ENCODE assay signal across 8 cellular contexts in genomic region chr1:46446646-46447498, GRCh38. TPM values are rescaled to one million over a fixed set of nuclear protein-coding genes. Genes with fewer than 3 reads are reported as not detected.
DNase-seq lines count a peak whose midpoint lies in the region; ATAC-seq and TF ChIP-seq lines count a peak whose summit lies in the region.

No MANE protein-coding gene starts in this region.

- H3K27ac Mint-ChIP-seq in nephron progenitor cell: no peak overlapping the region

- TF ChIP-seq EP300 in Ishikawa (IDR thresholded peaks at IDR 0.05; ENCODE audit: borderline replicate concordance): no peak

- no peaks in the 10 kb centered on the region for H3K9me3 Mint-ChIP-seq in nephron progenitor cell

- no peak overlapping the region for H3K27ac ChIP-seq in Panc1 (ENCODE audit: low read length)

- H3K36me3 ChIP-seq in Panc1 (ENCODE audit: control insufficient read depth, insufficient read depth, low read length): no peaks in the 10 kb centered on the region

- in situ Hi-C loops in Panc1 (cut with HindIII; ENCODE audit: low pct_unique_long_range_greater_than_20kb, low sequenced_read_pairs): no loop called here

- no peak overlapping the region for H3K4me3 ChIP-seq in Panc1 (ENCODE audit: low read depth in 2 of 2, low read length in 2 of 2)
- H3K4me3 ChIP-seq in fibroblast of mammary gland (ENCODE audit: control insufficient read depth, low read depth, low read length): no peak overlapping the region

- H3K36me3 Mint-ChIP-seq in nephron progenitor cell (ENCODE audit: low read depth): no peaks in the 10 kb centered on the region

- CTCF ChIA-PET in Panc1 (lab: Charles Lee): interaction anchor here (0.6 to 1.4 kb wide), 8 partner anchors 12 to 157 kb away, joined by 3 to 34 read pairs (median 3); partner anchors contain the start of gene MKNK1

- H3K27me3 ChIP-seq in Panc1 (ENCODE audit: control insufficient read depth, insufficient read depth, low read length): no peaks in the 10 kb centered on the region

- intact Hi-C loops in Panc1 (cut with micrococcal nuclease; ENCODE audit: unreplicated experiment): loop anchor here (1.0 kb wide), 1 partner anchor 81 kb away; no protein-coding TSS in a partner anchor

- peaks cover 24% of the 10 kb centered on the region for H3K4me1 Mint-ChIP-seq in nephron progenitor cell

- H3K4me3 Mint-ChIP-seq in nephron progenitor cell: peak overlapping the region; percentile 47

- POLR2A ChIA-PET in Panc1 (lab: Charles Lee): no interaction called here

- TF ChIP-seq CTCF in Panc1 (IDR thresholded peaks at IDR 0.05) (peak; percentile 95), fibroblast of mammary gland (conservative IDR thresholded peaks at IDR 0.05; ENCODE audit: control insufficient read depth, insufficient read depth, low read depth, low read length) (peak; percentile 96), nephron progenitor cell (IDR thresholded peaks at IDR 0.05) (peak; percentile 84)

- ATAC-seq in Panc1: peak; percentile 80

- no TSS peak for BruUV-seq in Panc1 (replicated peaks; lab: Mats Ljungman, UMichigan)

- TF ChIP-seq RAD21 in Ishikawa (IDR thresholded peaks at IDR 0.05; ENCODE audit: low read depth): peak; percentile 98

- H3K9me3 ChIP-seq in Panc1 (ENCODE audit: control insufficient read depth, insufficient read depth, low read depth, low read length): no peaks in the 10 kb centered on the region

- peaks cover 7% of the 10 kb centered on the region; the same call in 1 of the 2 replicates for H3K4me1 ChIP-seq in Panc1 (ENCODE audit: control insufficient read depth, insufficient read depth, low read length)

- DNase-seq in DMS114 treated with DMSO at 0.1 percent for 48 hours (lab: John Stamatoyannopoulos, UW; ENCODE audit: unreplicated experiment) (peak; percentile 45), Panc1 (ENCODE audit: low read depth, low spot score) (peak; percentile 58), activated T-helper 1 cell treated with Interleukin-2 at 50 U/mL for 16 hours (ENCODE audit: low read depth) (peak; percentile 56), fibroblast of mammary gland (ENCODE audit: low read depth) (peak; percentile 62), nephron progenitor cell (peak; percentile 92), cortex of kidney (lab: John Stamatoyannopoulos, UW) (no peak)
- DNase-seq in stimulated activated naive CD4-positive, alpha-beta T cell treated with Interleukin-2 at 50 U/mL for 16 hours (lab: John Stamatoyannopoulos, UW): peak; percentile 70

- H3K27me3 Mint-ChIP-seq in nephron progenitor cell (ENCODE audit: low read depth, poor library complexity): peaks cover 97% of the 10 kb centered on the region

TF ChIP-seq in Ishikawa, 13 proteins besides CTCF, POLR2A, EP300 and RAD21:
- TF ChIP-seq TEAD4 (IDR thresholded peaks at IDR 0.05): peak; percentile 78
- no peak for TF ChIP-seq NFIC (IDR thresholded peaks at IDR 0.05)
- no peak for TF ChIP-seq USF1 (IDR thresholded peaks at IDR 0.05)
- no peak for TF ChIP-seq TCF12 (IDR thresholded peaks at IDR 0.05; ENCODE audit: low read depth)
- TF ChIP-seq MAX (IDR thresholded peaks at IDR 0.05): no peak
- no peak for TF ChIP-seq CREB1 (IDR thresholded peaks at IDR 0.05; ENCODE audit: low read depth)
- no peak for TF ChIP-seq TAF1 (IDR thresholded peaks at IDR 0.05; ENCODE audit: low read depth)
- peak; percentile 23; the same call in 1 of the 2 replicates for TF ChIP-seq REST (IDR thresholded peaks at IDR 0.05; ENCODE audit: low read depth)
- TF ChIP-seq YY1 (IDR thresholded peaks at IDR 0.05; ENCODE audit: low read depth): 0 out of 2 replicates have a peak, but pooled peaks have one; percentile 10
TF ChIP-seq in Ishikawa: peak in this region for 3.

RNA-seq across cellular contexts. Expression of gene DMBX1, which starts 42.8 kb away (rescaled TPM):
- 0.05 TPM for total RNA-seq in Panc1 (2021; ENCODE audit: unreplicated experiment)
- 0.15 TPM for polyA plus RNA-seq in Panc1 (2012; ENCODE audit: insufficient read length)

RNA-seq across cellular contexts. Expression of gene FAAH, which starts 52.8 kb away (rescaled TPM):
- 25.9 TPM for total RNA-seq in Panc1 (2021; ENCODE audit: unreplicated experiment)
- 25.5 TPM for polyA plus RNA-seq in Panc1 (2012; ENCODE audit: insufficient read length)
